In the genomic region with DNA sequence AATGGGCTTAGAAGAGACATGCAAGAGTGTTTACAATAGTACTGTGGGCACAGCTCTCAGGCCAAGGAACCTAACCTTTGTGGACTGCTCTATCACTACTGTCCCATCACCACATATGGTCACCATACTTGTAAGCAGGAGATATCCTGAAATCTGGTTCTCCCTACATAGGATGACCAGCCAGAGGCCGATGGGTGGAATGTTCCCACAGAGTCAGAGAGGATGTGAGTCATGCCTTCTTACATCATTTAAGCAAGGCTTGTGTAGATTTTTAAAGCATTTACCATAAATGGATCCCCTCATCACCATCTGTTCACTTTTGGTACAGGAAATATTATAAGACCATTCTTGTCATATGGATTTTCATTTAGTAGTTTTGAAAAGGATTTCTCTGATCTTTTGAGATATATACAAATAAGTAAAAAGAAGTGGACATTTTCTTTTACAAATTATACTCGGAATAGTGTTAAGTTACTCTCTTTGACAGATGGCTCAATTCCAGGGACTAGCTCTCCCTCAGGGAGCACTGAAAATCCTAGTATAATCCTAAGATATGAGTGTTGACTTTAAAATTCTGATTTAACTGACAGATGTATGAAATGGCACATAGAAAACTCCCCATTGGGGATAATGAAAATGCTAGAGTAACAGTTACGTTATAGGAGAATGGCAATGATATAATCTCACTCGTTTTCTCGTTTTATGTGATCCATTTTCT, we compare ENCODE assay signal across 1 cellular context.
TF ChIP-seq lines count a peak whose summit lies in the region.

No MANE protein-coding gene starts in this region.

TF ChIP-seq in HCT116, 20 proteins besides CTCF, POLR2A, EP300 and RAD21 (continued from another document):
- TF ChIP-seq, protein P1, sequence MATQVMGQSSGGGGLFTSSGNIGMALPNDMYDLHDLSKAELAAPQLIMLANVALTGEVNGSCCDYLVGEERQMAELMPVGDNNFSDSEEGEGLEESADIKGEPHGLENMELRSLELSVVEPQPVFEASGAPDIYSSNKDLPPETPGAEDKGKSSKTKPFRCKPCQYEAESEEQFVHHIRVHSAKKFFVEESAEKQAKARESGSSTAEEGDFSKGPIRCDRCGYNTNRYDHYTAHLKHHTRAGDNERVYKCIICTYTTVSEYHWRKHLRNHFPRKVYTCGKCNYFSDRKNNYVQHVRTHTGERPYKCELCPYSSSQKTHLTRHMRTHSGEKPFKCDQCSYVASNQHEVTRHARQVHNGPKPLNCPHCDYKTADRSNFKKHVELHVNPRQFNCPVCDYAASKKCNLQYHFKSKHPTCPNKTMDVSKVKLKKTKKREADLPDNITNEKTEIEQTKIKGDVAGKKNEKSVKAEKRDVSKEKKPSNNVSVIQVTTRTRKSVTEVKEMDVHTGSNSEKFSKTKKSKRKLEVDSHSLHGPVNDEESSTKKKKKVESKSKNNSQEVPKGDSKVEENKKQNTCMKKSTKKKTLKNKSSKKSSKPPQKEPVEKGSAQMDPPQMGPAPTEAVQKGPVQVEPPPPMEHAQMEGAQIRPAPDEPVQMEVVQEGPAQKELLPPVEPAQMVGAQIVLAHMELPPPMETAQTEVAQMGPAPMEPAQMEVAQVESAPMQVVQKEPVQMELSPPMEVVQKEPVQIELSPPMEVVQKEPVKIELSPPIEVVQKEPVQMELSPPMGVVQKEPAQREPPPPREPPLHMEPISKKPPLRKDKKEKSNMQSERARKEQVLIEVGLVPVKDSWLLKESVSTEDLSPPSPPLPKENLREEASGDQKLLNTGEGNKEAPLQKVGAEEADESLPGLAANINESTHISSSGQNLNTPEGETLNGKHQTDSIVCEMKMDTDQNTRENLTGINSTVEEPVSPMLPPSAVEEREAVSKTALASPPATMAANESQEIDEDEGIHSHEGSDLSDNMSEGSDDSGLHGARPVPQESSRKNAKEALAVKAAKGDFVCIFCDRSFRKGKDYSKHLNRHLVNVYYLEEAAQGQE (IDR thresholded peaks at IDR 0.05; ENCODE audit: low read depth), result no peak
- no peak for TF ChIP-seq POLR2AphosphoS5 (IDR thresholded peaks at IDR 0.05; ENCODE audit: low read depth, low read length)
- peak; percentile 68 for TF ChIP-seq SRF (IDR thresholded peaks at IDR 0.05; ENCODE audit: low read depth)
- no peak for TF ChIP-seq CBX3 (IDR thresholded peaks at IDR 0.05; ENCODE audit: low read depth)
- TF ChIP-seq ELF1 (IDR thresholded peaks at IDR 0.05; ENCODE audit: borderline replicate concordance, low read depth), result no peak
- no peak for TF ChIP-seq EGR1 (IDR thresholded peaks at IDR 0.05; ENCODE audit: low read depth)
- TF ChIP-seq, protein P2, sequence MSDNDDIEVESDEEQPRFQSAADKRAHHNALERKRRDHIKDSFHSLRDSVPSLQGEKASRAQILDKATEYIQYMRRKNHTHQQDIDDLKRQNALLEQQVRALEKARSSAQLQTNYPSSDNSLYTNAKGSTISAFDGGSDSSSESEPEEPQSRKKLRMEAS (IDR thresholded peaks at IDR 0.05), result no peak
- peak; percentile 68 for TF ChIP-seq CEBPB (IDR thresholded peaks at IDR 0.05; ENCODE audit: low read depth)
- TF ChIP-seq JUND (IDR thresholded peaks at IDR 0.05), result peak; percentile 65
- TF ChIP-seq EZH2phosphoT487 (IDR thresholded peaks at IDR 0.05; ENCODE audit: borderline replicate concordance), result no peak
TF ChIP-seq in HCT116: peak in this region for 6.
